In genomic region chr7:25368599-25368998, GRCh38 we compare ENCODE assay signal across 24 cellular contexts.
A peak's percentile ranks its signal among the peaks of the same experiment; 100 is the strongest.
DNase-seq lines count a peak whose midpoint lies in the region; ATAC-seq and TF ChIP-seq lines count a peak whose summit lies in the region.
"Had no signal": no experiment of that assay in that cellular context is flagged by ENCODE, and none has a peak within 500 bp of the region (broad histone marks: within the 10 kb centered on the region; RNA-seq: fewer than 3 reads in every experiment).

No MANE protein-coding gene starts in this region.

- POLR2A ChIA-PET in MCF 10A (lab: Yijun Ruan, JAX), result no interaction called here

- no peak overlapping the region for H2BK120ac ChIP-seq in trophoblast cell (ENCODE audit: insufficient read depth, low read length, poor library complexity)

- no peaks in the 10 kb centered on the region for H3K79me1 ChIP-seq in trophoblast cell (ENCODE audit: low read length)

- H3K27me3 ChIP-seq in breast epithelium (no peaks in the 10 kb centered on the region), OCI-LY3 (ENCODE audit: low read depth, low read length) (no peaks in the 10 kb centered on the region), trophoblast cell (ENCODE audit: insufficient read depth, low read length) (no peaks in the 10 kb centered on the region)
- H3K27me3 ChIP-seq: BLaER1 treated with 17β-estradiol and CSF1 and Interleukin-3, amounts not matched to agents 10 nM and 100 nM had no signal

- H3K4me3 Mint-ChIP-seq in MCF 10A (ENCODE audit: unreplicated experiment), result no peak overlapping the region
- H3K4me3 Mint-ChIP-seq: CD14-positive monocyte; CD4-positive, alpha-beta T cell; CD8-positive, alpha-beta memory T cell; GM23338; H9 had no signal

- no peak overlapping the region for H2AK5ac ChIP-seq in trophoblast cell (ENCODE audit: low read length)

- no CpG with 5 or more reads among the region's 3 CpGs for WGBS in trophoblast cell (ENCODE audit: extremely low coverage, insufficient coverage, insufficient read length)

- ATAC-seq in left colon, result peak; percentile 86
- ATAC-seq: A549, GM12878, GM23338, HCT116 had no signal

- DNase-seq in MCF 10A (ENCODE audit: unreplicated experiment), result no peak
- no peak for DNase-seq in breast epithelium (ENCODE audit: low spot score in 2 of 2)
- DNase-seq in left colon, result no peak
- no peak for DNase-seq in trophoblast cell
- no peak for DNase-seq in NCI-H82 (lab: John Stamatoyannopoulos, UW)
- no peak for DNase-seq in stimulated activated CD8-positive, alpha-beta memory T cell treated with anti-CD3 and anti-CD28 coated beads, Interleukin-4, amount 100 ng/mL, for 48 hours
- DNase-seq: 8988T; ACHN; AML-193; BE2C; CD4-positive, alpha-beta T cell; CD8-positive, alpha-beta memory T cell; DMS 273 treated with DMSO at 0.1 percent for 48 hours; DMS79; EL; GDM1; H9 had no signal

- H2BK5ac ChIP-seq in trophoblast cell (ENCODE audit: low read depth, low read length, poor library complexity), result no peak overlapping the region

- no peaks in the 10 kb centered on the region for H3K4me1 Mint-ChIP-seq in MCF 10A (ENCODE audit: insufficient read depth, unreplicated experiment)
- H3K4me1 Mint-ChIP-seq: CD14-positive monocyte; CD8-positive, alpha-beta memory T cell; GM23338; H9 had no signal

- H3K23ac ChIP-seq in trophoblast cell (ENCODE audit: low read length), result no peak overlapping the region

- H3K79me2 ChIP-seq in OCI-LY3 (ENCODE audit: low read length) (no peaks in the 10 kb centered on the region), trophoblast cell (ENCODE audit: control insufficient read depth, insufficient read depth, low read length, poor library complexity) (no peaks in the 10 kb centered on the region)

- TF ChIP-seq CTCF in MCF 10A (IDR thresholded peaks at IDR 0.05; ENCODE audit: unreplicated experiment) (no peak), breast epithelium (IDR thresholded peaks at IDR 0.05) (no peak), OCI-LY3 (IDR thresholded peaks at IDR 0.05; ENCODE audit: low read depth, low read length) (no peak)

- H3K9ac ChIP-seq in OCI-LY3 (ENCODE audit: low read length) (no peak overlapping the region), trophoblast cell (ENCODE audit: low read length) (peak overlapping the region; percentile 49)
- H3K9ac ChIP-seq: BLaER1 treated with 17β-estradiol and CSF1 and Interleukin-3, amounts not matched to agents 10 nM and 100 nM had no signal

- H3K27ac ChIP-seq in breast epithelium, result no peak overlapping the region
- no peak overlapping the region for H3K27ac ChIP-seq in OCI-LY3 (ENCODE audit: low read length)
- H3K27ac ChIP-seq in trophoblast cell (ENCODE audit: low read depth, low read length), result no peak overlapping the region
- H3K27ac ChIP-seq: A549; BLaER1 treated with 17β-estradiol and CSF1 and Interleukin-3, amounts not matched to agents 10 nM and 100 nM had no signal

- no TSS peak for BruUV-seq in MCF 10A (replicated peaks; lab: Mats Ljungman, UMichigan)

- no peaks in the 10 kb centered on the region for H3K4me1 ChIP-seq in breast epithelium
- no peaks in the 10 kb centered on the region for H3K4me1 ChIP-seq in OCI-LY3 (ENCODE audit: low read length)
- no peaks in the 10 kb centered on the region for H3K4me1 ChIP-seq in trophoblast cell (ENCODE audit: control insufficient read depth in 1 of 2, insufficient read depth in 2 of 2, low read length in 2 of 2)
- H3K4me1 ChIP-seq: A549, BE2C had no signal

- TF ChIP-seq POLR2A in breast epithelium (IDR thresholded peaks at IDR 0.05), result no peak

- no peak overlapping the region for H4K8ac ChIP-seq in trophoblast cell (ENCODE audit: low read depth, low read length)

- no peak overlapping the region for H3K18ac ChIP-seq in trophoblast cell (ENCODE audit: low read length)

- H4K20me1 ChIP-seq in OCI-LY3 (ENCODE audit: insufficient read depth, low read length), result no peaks in the 10 kb centered on the region
- H4K20me1 ChIP-seq: BLaER1 treated with 17β-estradiol and CSF1 and Interleukin-3, amounts not matched to agents 10 nM and 100 nM had no signal

- CTCF ChIA-PET in MCF 10A (lab: Yijun Ruan, JAX), result no interaction called here

- H3K4ac ChIP-seq in trophoblast cell (ENCODE audit: low read depth, low read length), result no peak overlapping the region

- peaks cover 27% of the 10 kb centered on the region for H3K9me3 Mint-ChIP-seq in MCF 10A (ENCODE audit: unreplicated experiment)

- peaks cover 5 to 18% of the 10 kb centered on the region in 2 donors for H3K9me3 ChIP-seq in breast epithelium
- H3K9me3 ChIP-seq in OCI-LY3 (ENCODE audit: insufficient read depth, low read length), result no peaks in the 10 kb centered on the region
- H3K9me3 ChIP-seq in trophoblast cell (ENCODE audit: insufficient read depth, low read depth, low read length), result no peaks in the 10 kb centered on the region

- no peaks in the 10 kb centered on the region for H3K36me3 ChIP-seq in breast epithelium
- no peaks in the 10 kb centered on the region for H3K36me3 ChIP-seq in OCI-LY3 (replicated peaks; ENCODE audit: low read depth, low read length)
- H3K36me3 ChIP-seq in trophoblast cell (ENCODE audit: control insufficient read depth in 1 of 2, insufficient read depth in 2 of 2, low read length in 2 of 2), result no peaks in the 10 kb centered on the region
- H3K36me3 ChIP-seq: BE2C; BLaER1 treated with 17β-estradiol and CSF1 and Interleukin-3, amounts not matched to agents 10 nM and 100 nM had no signal

- peak overlapping the region; percentile 46 for H3K27ac Mint-ChIP-seq in MCF 10A (ENCODE audit: low read depth, unreplicated experiment)
- H3K27ac Mint-ChIP-seq: CD14-positive monocyte; CD4-positive, alpha-beta T cell; CD8-positive, alpha-beta memory T cell; GM23338; H9 had no signal

- peaks cover 80% of the 10 kb centered on the region for H3K27me3 Mint-ChIP-seq in MCF 10A (ENCODE audit: insufficient read depth, unreplicated experiment)

- no peak overlapping the region for H3K14ac ChIP-seq in trophoblast cell (ENCODE audit: low read length)

- H3K4me2 ChIP-seq in OCI-LY3 (ENCODE audit: low read length) (peak overlapping the region; percentile 7; the same call in 1 of the 2 replicates), trophoblast cell (ENCODE audit: low read length) (no peak overlapping the region)
- H3K4me2 ChIP-seq: A549; BLaER1 treated with 17β-estradiol and CSF1 and Interleukin-3, amounts not matched to agents 10 nM and 100 nM; GM23338 had no signal

- H4K91ac ChIP-seq in trophoblast cell (ENCODE audit: low read depth, low read length), result no peak overlapping the region

- H3K4me3 ChIP-seq in breast epithelium (no peak overlapping the region), OCI-LY3 (ENCODE audit: low read length) (no peak overlapping the region), trophoblast cell (ENCODE audit: low read depth, low read length) (no peak overlapping the region)
- H3K4me3 ChIP-seq: A549; BLaER1 treated with 17β-estradiol and CSF1 and Interleukin-3, amounts not matched to agents 10 nM and 100 nM; GM12878; GM23338 had no signal

- intact Hi-C loops in MCF 10A (cut with micrococcal nuclease), result no loop called here
- intact Hi-C loops in breast epithelium (cut with DNase I; ENCODE audit: low total_unique reads), result no loop called here
- intact Hi-C loops in left colon (cut with DNase I, micrococcal nuclease), result no loop called here

- no peak overlapping the region for H4K12ac ChIP-seq in trophoblast cell (ENCODE audit: low read depth, low read length)

- H2BK12ac ChIP-seq in trophoblast cell (ENCODE audit: low read length), result no peak overlapping the region

- H3K36me3 Mint-ChIP-seq in MCF 10A (ENCODE audit: insufficient read depth, unreplicated experiment), result no peaks in the 10 kb centered on the region
- H3K36me3 Mint-ChIP-seq: CD14-positive monocyte; CD8-positive, alpha-beta memory T cell had no signal

- H2AFZ ChIP-seq in OCI-LY3 (ENCODE audit: low read depth, low read length) (no peak overlapping the region), trophoblast cell (ENCODE audit: insufficient read depth, low read length, poor library complexity) (no peak overlapping the region)
- H2AFZ ChIP-seq: GM23338 had no signal
